ENCODE assay signal across 1 cellular context in the genomic region with DNA sequence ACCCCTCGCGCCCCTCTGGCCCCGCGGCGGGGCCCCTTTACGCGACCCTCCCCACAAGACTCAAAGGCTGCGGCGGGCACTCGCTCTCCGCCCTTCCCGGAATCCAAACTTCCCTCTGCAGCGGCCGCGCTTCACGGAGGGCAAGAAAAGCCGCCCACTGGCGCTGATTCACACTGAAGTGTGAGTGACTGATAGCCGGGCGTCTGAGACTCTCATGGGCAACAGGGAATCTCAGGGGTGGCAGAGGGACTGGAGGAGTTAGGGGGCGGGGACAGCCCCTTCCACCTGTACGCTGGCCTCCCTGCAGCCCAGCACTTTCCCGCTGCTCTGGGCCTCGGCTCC.
TF ChIP-seq lines count a peak whose summit lies in the region.

No MANE protein-coding gene starts in this region.

TF ChIP-seq in IMR-90, 13 proteins besides CTCF, POLR2A, EP300 and RAD21 (continued from another document):
- no peak for TF ChIP-seq MAFK (IDR thresholded peaks at IDR 0.05; ENCODE audit: low read depth, low read length)
- no peak for TF ChIP-seq RCOR1 (IDR thresholded peaks at IDR 0.05; ENCODE audit: insufficient replicate concordance, low read length)
- TF ChIP-seq, protein P1, sequence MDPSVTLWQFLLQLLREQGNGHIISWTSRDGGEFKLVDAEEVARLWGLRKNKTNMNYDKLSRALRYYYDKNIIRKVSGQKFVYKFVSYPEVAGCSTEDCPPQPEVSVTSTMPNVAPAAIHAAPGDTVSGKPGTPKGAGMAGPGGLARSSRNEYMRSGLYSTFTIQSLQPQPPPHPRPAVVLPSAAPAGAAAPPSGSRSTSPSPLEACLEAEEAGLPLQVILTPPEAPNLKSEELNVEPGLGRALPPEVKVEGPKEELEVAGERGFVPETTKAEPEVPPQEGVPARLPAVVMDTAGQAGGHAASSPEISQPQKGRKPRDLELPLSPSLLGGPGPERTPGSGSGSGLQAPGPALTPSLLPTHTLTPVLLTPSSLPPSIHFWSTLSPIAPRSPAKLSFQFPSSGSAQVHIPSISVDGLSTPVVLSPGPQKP (IDR thresholded peaks at IDR 0.05; ENCODE audit: borderline replicate concordance, low read depth, low read length), result no peak
- no peak for TF ChIP-seq MXI1 (IDR thresholded peaks at IDR 0.05; ENCODE audit: borderline replicate concordance, low read depth, low read length)
- TF ChIP-seq SMC3 (IDR thresholded peaks at IDR 0.05; ENCODE audit: low read depth, low read length), result no peak
- TF ChIP-seq NFE2L2 (IDR thresholded peaks at IDR 0.05; ENCODE audit: low read depth, low read length), result no peak
- peak; percentile 37; the same call in 1 of the 2 replicates for TF ChIP-seq MAZ (IDR thresholded peaks at IDR 0.05; ENCODE audit: borderline replicate concordance, low read depth, low read length)
